ENCODE assay signal across 11 cellular contexts in the genomic region with DNA sequence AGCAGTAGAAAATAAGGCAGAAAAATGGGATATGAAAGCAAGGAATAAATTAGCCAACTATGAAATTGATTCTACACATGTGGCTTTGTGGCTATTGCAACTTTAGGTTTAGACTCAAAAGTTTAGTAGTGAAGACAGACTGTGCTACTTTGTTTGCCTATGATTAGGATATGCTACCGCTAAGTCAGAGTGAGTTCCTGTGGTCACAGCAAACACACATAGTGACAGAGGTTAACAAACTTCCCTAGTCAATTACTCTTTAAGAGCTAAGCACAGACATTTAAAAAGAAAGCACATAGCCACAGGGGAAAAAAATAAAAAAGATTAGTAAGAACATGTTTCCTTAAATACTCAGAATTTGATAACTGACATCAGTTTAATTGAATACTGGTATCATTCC.
DNase-seq lines count a peak whose midpoint lies in the region; ATAC-seq, FAIRE-seq and TF ChIP-seq lines count a peak whose summit lies in the region.
"Had no signal": no experiment of that assay in that cellular context is flagged by ENCODE, and none has a peak within 500 bp of the region (broad histone marks: within the 10 kb centered on the region; RNA-seq: fewer than 3 reads in every experiment).

No MANE protein-coding gene starts in this region.

- no peak overlapping the region for H3K4me3 Mint-ChIP-seq in progenitor cell of endocrine pancreas (ENCODE audit: low read depth)

- TF ChIP-seq CTCF in VCaP (conservative IDR thresholded peaks at IDR 0.05), result no peak
- TF ChIP-seq CTCF in progenitor cell of endocrine pancreas (IDR thresholded peaks at IDR 0.05; ENCODE audit: unreplicated experiment), result no peak

- H3K27ac ChIP-seq in VCaP (peak overlapping the region; percentile 62), substantia nigra (ENCODE audit: low read depth, low read length, poor library complexity, severe bottlenecking) (no peak overlapping the region)
- H3K27ac ChIP-seq: esophagus muscularis mucosa had no signal

- H3K9me3 Mint-ChIP-seq in progenitor cell of endocrine pancreas (ENCODE audit: low read depth), result peaks cover 11% of the 10 kb centered on the region

- no peak overlapping the region for H3K27ac Mint-ChIP-seq in progenitor cell of endocrine pancreas

- peak; percentile 54 for ATAC-seq in HG03039 (IDR thresholded peaks at IDR 0.05; ENCODE audit: unreplicated experiment)
- ATAC-seq in HG03175 (IDR thresholded peaks at IDR 0.05; ENCODE audit: unreplicated experiment), result no peak

- H3K4me1 Mint-ChIP-seq in progenitor cell of endocrine pancreas (ENCODE audit: low read depth), result peaks cover 19% of the 10 kb centered on the region

- FAIRE-seq in GM19239 (lab: Jason Lieb, UNC), result no peak

- no peaks in the 10 kb centered on the region for H3K27me3 Mint-ChIP-seq in progenitor cell of endocrine pancreas

- DNase-seq in GM19239 (ENCODE audit: insufficient read length, low spot score), result peak; percentile 1
- peak; percentile 41 for DNase-seq in myocyte (ENCODE audit: low read depth)
- DNase-seq in DMS79 treated with DMSO at 0.1 percent for 48 hours (lab: John Stamatoyannopoulos, UW), result no peak
- DNase-seq in substantia nigra (lab: John Stamatoyannopoulos, UW), result no peak
- no peak for DNase-seq in progenitor cell of endocrine pancreas (ENCODE audit: low spot score, unreplicated experiment)
- DNase-seq: activated effector memory CD4-positive, alpha-beta T cell treated with anti-CD3 and anti-CD28 coated beads, Interleukin-2, amount 50 U/mL, for 16 hours; NCI-H2029 had no signal

- H3K36me3 Mint-ChIP-seq in progenitor cell of endocrine pancreas (ENCODE audit: insufficient read depth), result no peaks in the 10 kb centered on the region

Comparison
In these comparisons a context has a peak if more than half of its experiments do, and no peak if none do; other contexts are left out.
1. DNase-seq: peak in GM19239 (single experiment) and myocyte (single experiment); none in DMS79 treated with DMSO at 0.1 percent for 48 hours (single experiment), substantia nigra (0 of 49) and progenitor cell of endocrine pancreas (single experiment).